Comparison of ENCODE assay signal across 8 cellular contexts in genomic region chr19:29717051-29717450, GRCh38.
"Had no signal": no experiment of that assay in that cellular context is flagged by ENCODE, and none has a peak within 500 bp of the region (broad histone marks: within the 10 kb centered on the region; RNA-seq: fewer than 3 reads in every experiment).

No MANE protein-coding gene starts in this region.

- H3K9me3 ChIP-seq: adrenal gland, left ventricle myocardium inferior, neutrophil, transverse colon, vagina had no signal

- FAIRE-seq: colon had no signal

- H3K9ac ChIP-seq: parathyroid adenoma had no signal

- H3K27me3 ChIP-seq: adrenal gland, cardiac muscle cell, transverse colon, vagina had no signal

- H3K36me3 ChIP-seq: adrenal gland, cardiac muscle cell, left ventricle myocardium inferior, neutrophil, transverse colon, vagina had no signal

- H3K4me3 ChIP-seq: cardiac muscle cell had no signal
